20 cellular contexts compared by ENCODE assay signal in the genomic region with DNA sequence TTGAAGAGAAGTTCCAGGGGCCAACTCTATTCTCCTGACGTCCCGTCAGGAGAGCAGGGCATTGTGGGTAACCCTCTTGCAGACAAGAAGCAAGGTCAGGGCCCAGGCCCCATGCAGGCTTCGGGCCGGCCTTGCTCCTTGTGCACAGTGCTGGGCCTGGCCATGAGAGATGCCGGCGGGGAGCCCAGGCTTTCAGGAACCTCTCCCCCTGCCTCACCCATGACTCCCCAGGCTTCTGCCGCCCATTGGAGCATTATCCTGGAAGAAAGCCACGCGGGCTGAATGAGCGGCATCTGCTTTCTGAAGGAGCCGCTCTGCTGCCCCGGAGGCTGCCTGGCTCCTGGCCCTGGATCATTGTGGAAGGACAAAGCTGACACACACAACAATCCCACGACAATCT.
"Had no signal": no experiment of that assay in that cellular context is flagged by ENCODE, and none has a peak within 500 bp of the region (broad histone marks: within the 10 kb centered on the region; RNA-seq: fewer than 3 reads in every experiment).

No MANE protein-coding gene starts in this region.

- DNase-seq: activated CD4-positive, alpha-beta T cell treated with anti-CD3 and anti-CD28 coated beads for 36 hours; activated CD4-positive, alpha-beta T cell treated with anti-CD3 and anti-CD28 coated beads, Interleukin-2, amount 50 U/mL, for 48 hours; activated CD8-positive, alpha-beta memory T cell treated with anti-CD3 and anti-CD28 coated beads, Interleukin-2, amount 50 U/mL, for 48 hours; activated naive CD4-positive, alpha-beta T cell treated with anti-CD3 and anti-CD28 coated beads, Interleukin-2, amount 10 ng/mL, durations not matched to agents 7 days and 5 days; activated T-cell treated with anti-CD3 and anti-CD28 coated beads, Interleukin-2, amount 50 U/mL, for 48 hours; effector memory CD8-positive, alpha-beta T cell; esophagus squamous epithelium; gastrocnemius medialis; heart left ventricle; left colon; mesendoderm; naive B cell; spleen; stimulated activated CD4-positive, alpha-beta T cell treated with anti-CD3 and anti-CD28 coated beads, Interleukin-4, amount 100 ng/mL, for 1 hour; stimulated activated naive CD8-positive, alpha-beta T cell treated with anti-CD3 and anti-CD28 coated beads, Interleukin-15, Interleukin-2, amounts not matched to agents 100 U/mL and 50 U/mL, for 24 hours; T-helper 9 cell had no signal

- H3K27me3 ChIP-seq: esophagus squamous epithelium, gastrocnemius medialis, heart left ventricle, spleen, thyroid gland had no signal

- H3K36me3 Mint-ChIP-seq: activated naive CD4-positive, alpha-beta T cell treated with anti-CD3 and anti-CD28 coated beads, Interleukin-2, amount 10 ng/mL, durations not matched to agents 7 days and 5 days; brain; naive B cell; WTC11 had no signal

- H3K27ac Mint-ChIP-seq: activated CD4-positive, alpha-beta T cell treated with anti-CD3 and anti-CD28 coated beads for 36 hours; activated naive CD4-positive, alpha-beta T cell treated with anti-CD3 and anti-CD28 coated beads, Interleukin-2, amount 10 ng/mL, durations not matched to agents 7 days and 5 days; effector memory CD8-positive, alpha-beta T cell; naive B cell; progenitor cell of endocrine pancreas; WTC11 had no signal

- H3K4me1 Mint-ChIP-seq: activated CD4-positive, alpha-beta T cell treated with anti-CD3 and anti-CD28 coated beads for 36 hours; activated naive CD4-positive, alpha-beta T cell treated with anti-CD3 and anti-CD28 coated beads, Interleukin-2, amount 10 ng/mL, durations not matched to agents 7 days and 5 days; naive B cell had no signal

- H3K4me1 ChIP-seq: gastrocnemius medialis had no signal

- H3K9me3 Mint-ChIP-seq: activated naive CD4-positive, alpha-beta T cell treated with anti-CD3 and anti-CD28 coated beads, Interleukin-2, amount 10 ng/mL, durations not matched to agents 7 days and 5 days; effector memory CD8-positive, alpha-beta T cell had no signal

- H3K27ac ChIP-seq: esophagus squamous epithelium, gastrocnemius medialis, heart left ventricle, spleen, thyroid gland had no signal

- ATAC-seq: activated CD4-positive, alpha-beta T cell treated with anti-CD3 and anti-CD28 coated beads for 36 hours; effector memory CD8-positive, alpha-beta T cell; gastrocnemius medialis; heart left ventricle; left colon; stimulated activated naive CD8-positive, alpha-beta T cell treated with anti-CD3 and anti-CD28 coated beads, Interleukin-15, Interleukin-2, amounts not matched to agents 100 U/mL and 50 U/mL, for 24 hours; WTC11 had no signal

- H3K4me3 Mint-ChIP-seq: activated CD4-positive, alpha-beta T cell treated with anti-CD3 and anti-CD28 coated beads for 36 hours; activated naive CD4-positive, alpha-beta T cell treated with anti-CD3 and anti-CD28 coated beads, Interleukin-2, amount 10 ng/mL, durations not matched to agents 7 days and 5 days; brain; effector memory CD8-positive, alpha-beta T cell; naive B cell; WTC11 had no signal

- H3K36me3 ChIP-seq: esophagus squamous epithelium, gastrocnemius medialis, heart left ventricle, spleen, thyroid gland had no signal

- H3K9me3 ChIP-seq: esophagus squamous epithelium, gastrocnemius medialis, heart left ventricle, spleen, thyroid gland had no signal

- H3K27me3 Mint-ChIP-seq: activated CD4-positive, alpha-beta T cell treated with anti-CD3 and anti-CD28 coated beads for 36 hours; naive B cell had no signal

- H3K4me3 ChIP-seq: esophagus squamous epithelium, gastrocnemius medialis, heart left ventricle, spleen, thyroid gland had no signal
